ENCODE assay signal across 12 cellular contexts in genomic region chr17:46182961-46183360, GRCh38. TPM values are rescaled to one million over a fixed set of nuclear protein-coding genes. Genes with fewer than 3 reads are reported as not detected.
A peak's percentile ranks its signal among the peaks of the same experiment; 100 is the strongest.
DNase-seq lines count a peak whose midpoint lies in the region; ATAC-seq and TF ChIP-seq lines count a peak whose summit lies in the region.
"Had no signal": no experiment of that assay in that cellular context is flagged by ENCODE, and none has a peak within 500 bp of the region (broad histone marks: within the 10 kb centered on the region; RNA-seq: fewer than 3 reads in every experiment).

No MANE protein-coding gene starts in this region.

- H3K4me3 Mint-ChIP-seq in activated T-cell treated with anti-CD3 and anti-CD28 coated beads, Interleukin-2, amount 50 U/mL, for 72 hours, result peak overlapping the region; percentile 44 to 67
- H3K4me3 Mint-ChIP-seq in activated T-cell treated with anti-CD3 and anti-CD28 coated beads, Interleukin-2, amount 50 U/mL, for 4 hours, result no peak overlapping the region
- no peak overlapping the region for H3K4me3 Mint-ChIP-seq in endodermal cell
- no peak overlapping the region for H3K4me3 Mint-ChIP-seq in osteocyte (ENCODE audit: unreplicated experiment)

- H3K9me3 Mint-ChIP-seq in activated T-cell treated with anti-CD3 and anti-CD28 coated beads, Interleukin-2, amount 50 U/mL, for 72 hours, result no peaks in the 10 kb centered on the region
- no peaks in the 10 kb centered on the region for H3K9me3 Mint-ChIP-seq in activated T-cell treated with anti-CD3 and anti-CD28 coated beads, Interleukin-2, amount 50 U/mL, for 4 hours
- H3K9me3 Mint-ChIP-seq in endodermal cell (no peaks in the 10 kb centered on the region), osteocyte (ENCODE audit: unreplicated experiment) (no peaks in the 10 kb centered on the region)

- POLR2A ChIA-PET in HEK293 (lab: Yijun Ruan, JAX), result no interaction called here

- CTCF ChIA-PET in HEK293 (lab: Yijun Ruan, JAX), result interaction anchor here (0.6 to 3.0 kb wide), 5 partner anchors 10 to 139 kb away, joined by 3 to 14 read pairs (median 4); partner anchors contain the start of gene KANSL1

- peak overlapping the region; percentile 79 for H3K27ac Mint-ChIP-seq in activated T-cell treated with anti-CD3 and anti-CD28 coated beads, Interleukin-2, amount 50 U/mL, for 72 hours
- H3K27ac Mint-ChIP-seq in endodermal cell (peak overlapping the region; percentile 23), osteocyte (ENCODE audit: unreplicated experiment) (peak overlapping the region; percentile 17)

- H3K36me3 ChIP-seq in HEK293 (ENCODE audit: control insufficient read depth in 2 of 2, insufficient read depth in 1 of 2, low read length in 2 of 2) (no peaks in the 10 kb centered on the region; a peak in 1 of 3 replicates), endodermal cell (ENCODE audit: control insufficient read depth, insufficient read depth, low read length) (peaks cover 15% of the 10 kb centered on the region)
- H3K36me3 ChIP-seq: prostate gland, tibial artery had no signal

- no peaks in the 10 kb centered on the region for H3K27me3 ChIP-seq in endodermal cell (ENCODE audit: control insufficient read depth, insufficient read depth, low read length, poor library complexity, severe bottlenecking)
- H3K27me3 ChIP-seq: tibial artery had no signal

- no peak overlapping the region for H3K4me3 ChIP-seq in HEK293 (ENCODE audit: low read depth, low read length)
- H3K4me3 ChIP-seq in endodermal cell (ENCODE audit: low read length), result no peak overlapping the region
- H3K4me3 ChIP-seq: prostate gland, tibial artery had no signal

- ATAC-seq in activated T-cell treated with anti-CD3 and anti-CD28 coated beads, Interleukin-2, amount 50 U/mL, for 72 hours (replicated peaks in 1 of 2), result peak; percentile 20 to 26
- ATAC-seq in activated T-cell treated with anti-CD3 and anti-CD28 coated beads, Interleukin-2, amount 50 U/mL, for 4 hours, result no peak
- ATAC-seq in HG03520 (IDR thresholded peaks at IDR 0.05; ENCODE audit: unreplicated experiment), result no peak
- ATAC-seq in HG03025 (IDR thresholded peaks at IDR 0.05; ENCODE audit: low FRiP score, unreplicated experiment), result no peak
- ATAC-seq: activated CD4-positive, CD25-positive, alpha-beta regulatory T cell treated with anti-CD3 and anti-CD28 coated beads, Interleukin-2, amount 50 U/mL, for 24 hours had no signal

- 0 out of 2 replicates have a peak overlapping the region, but pooled peaks have one; percentile 3 for H3K27ac ChIP-seq in HEK293 (ENCODE audit: extremely low read depth, low read depth, low read length)
- H3K27ac ChIP-seq in endodermal cell (ENCODE audit: low read depth, low read length), result no peak overlapping the region
- H3K27ac ChIP-seq: prostate gland, tibial artery had no signal

- H3K4me1 ChIP-seq in HEK293 (ENCODE audit: control insufficient read depth, insufficient read depth, low read length) (peaks cover 52% of the 10 kb centered on the region), endodermal cell (ENCODE audit: control insufficient read depth, insufficient read depth, low read length) (peaks cover 10% of the 10 kb centered on the region)
- H3K4me1 ChIP-seq: prostate gland had no signal

- no peaks in the 10 kb centered on the region for H3K27me3 Mint-ChIP-seq in activated T-cell treated with anti-CD3 and anti-CD28 coated beads, Interleukin-2, amount 50 U/mL, for 72 hours (ENCODE audit: low read depth)
- no peaks in the 10 kb centered on the region for H3K27me3 Mint-ChIP-seq in activated T-cell treated with anti-CD3 and anti-CD28 coated beads, Interleukin-2, amount 50 U/mL, for 4 hours (ENCODE audit: low read depth)
- H3K27me3 Mint-ChIP-seq in endodermal cell (ENCODE audit: insufficient read depth) (no peaks in the 10 kb centered on the region), osteocyte (ENCODE audit: unreplicated experiment) (no peaks in the 10 kb centered on the region)

- H3K9me3 ChIP-seq in HEK293 (ENCODE audit: control insufficient read depth, insufficient read depth, low read depth, low read length) (no peaks in the 10 kb centered on the region), endodermal cell (ENCODE audit: control insufficient read depth, low read length) (no peaks in the 10 kb centered on the region)
- H3K9me3 ChIP-seq: prostate gland, tibial artery had no signal

- DNase-seq in activated T-cell treated with anti-CD3 and anti-CD28 coated beads, Interleukin-2, amount 50 U/mL, for 72 hours, result no peak
- no peak for DNase-seq in activated T-cell treated with anti-CD3 and anti-CD28 coated beads, Interleukin-2, amount 50 U/mL, for 4 hours
- DNase-seq in endodermal cell (no peak), osteocyte (ENCODE audit: extremely low spot score, unreplicated experiment) (no peak), activated gamma-delta T cell treated with Interleukin-2 at 50 U/mL for 16 hours (no peak)
- DNase-seq: NCI-H524 treated with DMSO at 0.1 percent for 48 hours, tibial artery had no signal

- H3K9ac ChIP-seq in endodermal cell (ENCODE audit: extremely low read depth, low read length, poor library complexity, severe bottlenecking), result no peak overlapping the region

- 88 to 93% methylated on average over 2 to 3 of the region's 3 CpGs for WGBS in endodermal cell (ENCODE audit: insufficient coverage in 1 of 2, insufficient read length in 1 of 2), 2 experiments

- peaks cover 2 to 4% of the 10 kb centered on the region in 2 donors for H3K36me3 Mint-ChIP-seq in activated T-cell treated with anti-CD3 and anti-CD28 coated beads, Interleukin-2, amount 50 U/mL, for 72 hours (ENCODE audit: insufficient read depth in 2 of 2)
- H3K36me3 Mint-ChIP-seq in activated T-cell treated with anti-CD3 and anti-CD28 coated beads, Interleukin-2, amount 50 U/mL, for 4 hours (ENCODE audit: insufficient read depth), result peaks cover 14% of the 10 kb centered on the region
- peaks cover under 1% of the 10 kb centered on the region for H3K36me3 Mint-ChIP-seq in endodermal cell (ENCODE audit: low read depth)
- no peaks in the 10 kb centered on the region for H3K36me3 Mint-ChIP-seq in osteocyte (ENCODE audit: unreplicated experiment)

- H3K4me1 Mint-ChIP-seq in activated T-cell treated with anti-CD3 and anti-CD28 coated beads, Interleukin-2, amount 50 U/mL, for 72 hours (ENCODE audit: low read depth), result peaks cover 100% of the 10 kb centered on the region
- peaks cover 95% of the 10 kb centered on the region for H3K4me1 Mint-ChIP-seq in activated T-cell treated with anti-CD3 and anti-CD28 coated beads, Interleukin-2, amount 50 U/mL, for 4 hours (ENCODE audit: low read depth)
- peaks cover 74% of the 10 kb centered on the region for H3K4me1 Mint-ChIP-seq in endodermal cell
- peaks cover 69% of the 10 kb centered on the region for H3K4me1 Mint-ChIP-seq in osteocyte (ENCODE audit: unreplicated experiment)

- TF ChIP-seq CTCF in HEK293 (tag by site-specific recombination; IDR thresholded peaks at IDR 0.05) (no peak), endodermal cell (conservative IDR thresholded peaks at IDR 0.05) (no peak), osteocyte (IDR thresholded peaks at IDR 0.05) (no peak)

TF ChIP-seq in HEK293, 187 proteins besides CTCF, POLR2A, EP300 and RAD21 (continues in another document):
- no peak for TF ChIP-seq ZNF426 (tag by site-specific recombination; IDR thresholded peaks at IDR 0.05)
- TF ChIP-seq GLIS1 (tag by site-specific recombination; IDR thresholded peaks at IDR 0.05), result no peak
- TF ChIP-seq ZXDB (tag by site-specific recombination; IDR thresholded peaks at IDR 0.05), result 0 out of 2 replicates have a peak, but pooled peaks have one; percentile 5
- no peak for TF ChIP-seq ZNF692 (tag by site-specific recombination; IDR thresholded peaks at IDR 0.05)
- TF ChIP-seq ZNF747 (tag by site-specific recombination; IDR thresholded peaks at IDR 0.05), result no peak
- TF ChIP-seq SETDB1 (IDR thresholded peaks at IDR 0.05; ENCODE audit: insufficient read length, low read length), result no peak
- TF ChIP-seq ZFP3 (tag by site-specific recombination; IDR thresholded peaks at IDR 0.05; ENCODE audit: low read depth), result 0 out of 2 replicates have a peak, but pooled peaks have one; percentile 11
- TF ChIP-seq ZNF362 (tag by site-specific recombination; IDR thresholded peaks at IDR 0.05), result 0 out of 2 replicates have a peak, but pooled peaks have one; percentile 51
- peak; percentile 73 for TF ChIP-seq FEZF1 (tag by site-specific recombination; IDR thresholded peaks at IDR 0.05)

RNA-seq across cellular contexts. Expression of gene KANSL1, which starts 10.3 kb away (rescaled TPM):
- total RNA-seq in activated T-cell treated with anti-CD3 and anti-CD28 coated beads, Interleukin-2, amount 50 U/mL, for 72 hours, result 100 to 1,000 TPM in 1 of 2 donors, 10 to 100 TPM in 1; 73.5 to 130 TPM
- total RNA-seq in activated T-cell treated with anti-CD3 and anti-CD28 coated beads, Interleukin-2, amount 50 U/mL, for 4 hours, result 10 to 100 TPM; 44.1 to 58.1 (median 47.7) TPM
- total RNA-seq in endodermal cell, result 100 to 1,000 TPM; 137 to 144 TPM
- 51.0 TPM for polyA plus RNA-seq in endodermal cell (2013, experiment 1 of 2)
- polyA plus RNA-seq in endodermal cell (2013, experiment 2 of 2), result 47.0 TPM
- 99.0 and 102 TPM in 2 replicates for total RNA-seq in osteocyte

Comparison
In these comparisons a context has a peak if more than half of its experiments do, and no peak if none do; other contexts are left out.
1. ATAC-seq: peak in activated T-cell treated with anti-CD3 and anti-CD28 coated beads, Interleukin-2, amount 50 U/mL, for 72 hours (2 of 2); none in activated T-cell treated with anti-CD3 and anti-CD28 coated beads, Interleukin-2, amount 50 U/mL, for 4 hours (0 of 2), HG03520 (single experiment) and HG03025 (single experiment).
2. H3K4me3 Mint-ChIP-seq: peak in activated T-cell treated with anti-CD3 and anti-CD28 coated beads, Interleukin-2, amount 50 U/mL, for 72 hours (2 of 2); none in activated T-cell treated with anti-CD3 and anti-CD28 coated beads, Interleukin-2, amount 50 U/mL, for 4 hours (single experiment), endodermal cell (single experiment) and osteocyte (single experiment).
3. H3K27ac Mint-ChIP-seq: peak in every context shown above with its lines; median percentile 79 in activated T-cell treated with anti-CD3 and anti-CD28 coated beads, Interleukin-2, amount 50 U/mL, for 72 hours; 23 in endodermal cell; 17 in osteocyte.